10 cellular contexts compared by ENCODE assay signal in genomic region chr11:8080069-8080670, GRCh38. TPM values are rescaled to one million over a fixed set of nuclear protein-coding genes. Genes with fewer than 3 reads are reported as not detected.
DNase-seq lines count a peak whose midpoint lies in the region; ATAC-seq and TF ChIP-seq lines count a peak whose summit lies in the region.
"Had no signal": no experiment of that assay in that cellular context is flagged by ENCODE, and none has a peak within 500 bp of the region (broad histone marks: within the 10 kb centered on the region; RNA-seq: fewer than 3 reads in every experiment).

No MANE protein-coding gene starts in this region.

- no peaks in the 10 kb centered on the region for H3K9me3 Mint-ChIP-seq in endothelial cell (ENCODE audit: unreplicated experiment)

- TF ChIP-seq CTCF in BE2C (IDR thresholded peaks at IDR 0.05; ENCODE audit: low read depth, low read length) (no peak), LNCaP clone FGC (IDR thresholded peaks at IDR 0.05; ENCODE audit: control insufficient read depth, extremely low read depth, insufficient read depth) (no peak), endothelial cell (IDR thresholded peaks at IDR 0.05; ENCODE audit: unreplicated experiment) (no peak), ovary (IDR thresholded peaks at IDR 0.05) (no peak)

- H3K27me3 Mint-ChIP-seq in endothelial cell (ENCODE audit: unreplicated experiment), result peaks cover 26% of the 10 kb centered on the region

- DNase-seq in BE2C (no peak), LNCaP clone FGC (ENCODE audit: low read depth) (no peak), endothelial cell (ENCODE audit: low spot score) (no peak), ovary (no peak), amniotic stem cell (lab: John Stamatoyannopoulos, UW) (no peak), caudate nucleus (lab: John Stamatoyannopoulos, UW) (no peak)
- DNase-seq: NCI-H2029 had no signal

- no peak for ATAC-seq in GM19351 (IDR thresholded peaks at IDR 0.05; ENCODE audit: unreplicated experiment)
- ATAC-seq in HG02571 (IDR thresholded peaks at IDR 0.05; ENCODE audit: unreplicated experiment), result no peak

- no peaks in the 10 kb centered on the region for H3K9me3 ChIP-seq in BE2C
- no peaks in the 10 kb centered on the region for H3K9me3 ChIP-seq in ovary
- H3K9me3 ChIP-seq: body of pancreas had no signal

- H3K27ac ChIP-seq in ovary (peak overlapping the region in 1 of 2 donors; percentile 27), caudate nucleus (ENCODE audit: low read depth, low read length) (no peak overlapping the region)
- H3K27ac ChIP-seq: body of pancreas had no signal

- H3K36me3 ChIP-seq in BE2C, result no peaks in the 10 kb centered on the region; the same call in 1 of the 2 replicates
- H3K36me3 ChIP-seq in ovary, result no peaks in the 10 kb centered on the region

- TF ChIP-seq POLR2A in ovary (IDR thresholded peaks at IDR 0.05), result no peak

- H3K4me3 ChIP-seq in BE2C (ENCODE audit: low read depth, low read length) (peak overlapping the region; percentile 38), LNCaP clone FGC (ENCODE audit: low read depth, low read length) (peak overlapping the region; percentile 53), ovary (peak overlapping the region; percentile 57)

- TF ChIP-seq EP300 in ovary (IDR thresholded peaks at IDR 0.05), result no peak

- H3K27ac Mint-ChIP-seq in endothelial cell (ENCODE audit: unreplicated experiment), result no peak overlapping the region

- peaks cover 4% of the 10 kb centered on the region for H3K36me3 Mint-ChIP-seq in endothelial cell (ENCODE audit: low read depth, unreplicated experiment)

- H3K4me1 ChIP-seq in BE2C, result peaks cover 4% of the 10 kb centered on the region
- peaks cover 5% of the 10 kb centered on the region for H3K4me1 ChIP-seq in ovary (ENCODE audit: insufficient read depth)

- H3K27me3 ChIP-seq in BE2C (no peaks in the 10 kb centered on the region), ovary (no peaks in the 10 kb centered on the region)
- H3K27me3 ChIP-seq: body of pancreas had no signal

- H3K4me1 Mint-ChIP-seq in endothelial cell (ENCODE audit: unreplicated experiment), result peaks cover 12% of the 10 kb centered on the region

- WGBS in ovary, 3 donors, result 70 to 78% (median 77%) methylated on average over 24 of the region's 24 CpGs

- H3K4me3 Mint-ChIP-seq in endothelial cell (ENCODE audit: unreplicated experiment), result peak overlapping the region; percentile 83

- intact Hi-C loops in ovary (cut with DNase I), result loop anchor here in 2 of 4 donors (5.0 kb wide), 1 partner anchor 48 kb away; no protein-coding TSS in a partner anchor

RNA-seq across cellular contexts. Expression of gene TUB, which starts 0.8 kb away (rescaled TPM):
- polyA plus RNA-seq in BE2C (2012; ENCODE audit: insufficient read depth, insufficient read length, low read depth), result 17.7 TPM
- total RNA-seq in endothelial cell (ENCODE audit: unreplicated experiment) (2.9 TPM), ovary (10 to 100 TPM; 10.5 to 33.4 (median 25.7) TPM)
- 10 to 100 TPM in 1 of 2 donors, 1 to 10 TPM in 1; 7.2 to 15.3 TPM for polyA plus RNA-seq in ovary
